ENCODE assay signal across 21 cellular contexts in the genomic region with DNA sequence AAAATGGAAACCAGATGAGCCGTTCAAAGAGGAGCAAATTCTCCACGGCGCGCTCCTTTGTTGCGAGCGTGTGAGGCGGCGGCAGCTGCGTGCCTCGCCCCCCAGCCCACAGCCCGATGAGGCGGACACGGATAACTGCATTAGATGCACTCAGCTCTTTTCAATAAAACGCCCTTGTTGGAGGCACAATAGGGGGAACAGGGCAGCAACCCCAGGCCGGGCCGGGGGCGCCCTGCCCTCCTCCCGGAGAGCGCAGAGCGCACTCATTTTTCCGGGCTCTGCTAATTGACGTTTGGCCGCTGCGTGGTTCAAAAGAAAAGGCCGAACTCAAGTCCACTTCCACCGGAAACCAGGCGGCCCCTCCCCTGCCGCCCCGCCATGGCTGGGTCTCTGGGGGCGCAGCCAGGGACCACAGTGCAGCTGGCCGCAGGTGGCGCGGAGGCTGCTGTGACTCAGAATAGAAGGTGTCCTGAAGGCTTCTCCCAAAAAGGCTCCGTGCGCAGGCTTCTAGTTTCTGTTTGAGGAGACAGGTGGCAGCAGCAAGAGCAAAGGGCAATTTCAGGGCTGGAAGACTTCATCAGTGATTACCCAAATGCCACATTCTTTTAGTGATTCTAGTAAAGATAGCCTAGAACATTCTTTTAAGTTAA. TPM values are rescaled to one million over a fixed set of nuclear protein-coding genes. Genes with fewer than 3 reads are reported as not detected.
DNase-seq lines count a peak whose midpoint lies in the region; ATAC-seq and TF ChIP-seq lines count a peak whose summit lies in the region.
"Had no signal": no experiment of that assay in that cellular context is flagged by ENCODE, and none has a peak within 500 bp of the region (broad histone marks: within the 10 kb centered on the region; RNA-seq: fewer than 3 reads in every experiment).

No MANE protein-coding gene starts in this region.

- in situ Hi-C loops in brain microvascular endothelial cell (cut with HindIII; ENCODE audit: low pct_ligation_motif_present, low sequenced_read_pairs), result no loop called here

- H3K4me3 ChIP-seq in brain microvascular endothelial cell (ENCODE audit: low read depth, low read length) (peak overlapping the region; percentile 35), right cardiac atrium (ENCODE audit: low read length) (no peak overlapping the region)
- H3K4me3 ChIP-seq: right atrium auricular region had no signal

- no peaks in the 10 kb centered on the region for H3K36me3 ChIP-seq in brain microvascular endothelial cell (replicated peaks)
- H3K36me3 ChIP-seq: right atrium auricular region had no signal

- TF ChIP-seq CTCF in brain microvascular endothelial cell (IDR thresholded peaks at IDR 0.05; ENCODE audit: low read depth, low read length, missing control alignments) (no peak), neural crest cell (conservative IDR thresholded peaks at IDR 0.05) (no peak), endothelial cell (IDR thresholded peaks at IDR 0.05; ENCODE audit: unreplicated experiment) (no peak)

- H3K4me1 ChIP-seq in right cardiac atrium (ENCODE audit: control insufficient read depth, insufficient read depth, low read length), result no peaks in the 10 kb centered on the region
- H3K4me1 ChIP-seq: right atrium auricular region had no signal

- H3K27ac ChIP-seq in brain microvascular endothelial cell, result no peak overlapping the region
- no peak overlapping the region for H3K27ac ChIP-seq in right cardiac atrium (ENCODE audit: low read length)
- H3K27ac ChIP-seq: right atrium auricular region had no signal

- H3K9me3 Mint-ChIP-seq in neural crest cell (no peaks in the 10 kb centered on the region), endothelial cell (ENCODE audit: unreplicated experiment) (no peaks in the 10 kb centered on the region)
- H3K9me3 Mint-ChIP-seq: activated naive CD8-positive, alpha-beta T cell treated with anti-CD3 and anti-CD28 coated beads for 36 hours; central memory CD8-positive, alpha-beta T cell; naive thymus-derived CD4-positive, alpha-beta T cell had no signal

- intact Hi-C loops in right cardiac atrium (cut with DNase I), result no loop called here

- H3K4me3 Mint-ChIP-seq in neural crest cell (peak overlapping the region; percentile 63), endothelial cell (ENCODE audit: unreplicated experiment) (no peak overlapping the region)
- H3K4me3 Mint-ChIP-seq: activated naive CD8-positive, alpha-beta T cell treated with anti-CD3 and anti-CD28 coated beads for 36 hours; central memory CD8-positive, alpha-beta T cell; naive thymus-derived CD4-positive, alpha-beta T cell had no signal

- DNase-seq in NCI-H748 (lab: John Stamatoyannopoulos, UW; ENCODE audit: unreplicated experiment), result peak; percentile 48
- DNase-seq in NCI-H748 treated with DMSO at 0.1 percent for 48 hours (lab: John Stamatoyannopoulos, UW), result no peak
- no peak for DNase-seq in brain microvascular endothelial cell
- peak; percentile 59 for DNase-seq in neural crest cell (ENCODE audit: low read depth, low spot score)
- no peak for DNase-seq in right cardiac atrium
- DNase-seq in endothelial cell (ENCODE audit: low spot score), result no peak
- DNase-seq: activated CD4-positive, alpha-beta T cell treated with anti-CD3 and anti-CD28 coated beads for 1 hour; activated naive CD8-positive, alpha-beta T cell treated with anti-CD3 and anti-CD28 coated beads for 36 hours; erythroblast; hippocampal formation; left cardiac atrium; naive thymus-derived CD4-positive, alpha-beta T cell; NCI-H226; stimulated activated naive CD8-positive, alpha-beta T cell treated with anti-CD3 and anti-CD28 coated beads, Interleukin-15, Interleukin-2, amounts not matched to agents 100 U/mL and 50 U/mL, for 24 hours; T-helper 2 cell had no signal

- no peaks in the 10 kb centered on the region for H3K9me3 ChIP-seq in right cardiac atrium (ENCODE audit: control insufficient read depth, low read length)
- H3K9me3 ChIP-seq: right atrium auricular region had no signal

- H3K27ac Mint-ChIP-seq in neural crest cell (ENCODE audit: unreplicated experiment) (peak overlapping the region; percentile 93), endothelial cell (ENCODE audit: unreplicated experiment) (no peak overlapping the region)
- H3K27ac Mint-ChIP-seq: activated naive CD8-positive, alpha-beta T cell treated with anti-CD3 and anti-CD28 coated beads for 36 hours; naive thymus-derived CD4-positive, alpha-beta T cell had no signal

- no peak for ATAC-seq in HG02973 (IDR thresholded peaks at IDR 0.05; ENCODE audit: unreplicated experiment)
- no peak for ATAC-seq in right cardiac atrium
- no peak for ATAC-seq in HG02588 (IDR thresholded peaks at IDR 0.05; ENCODE audit: unreplicated experiment)
- ATAC-seq: left cardiac atrium; naive thymus-derived CD4-positive, alpha-beta T cell; Panc1; stimulated activated naive CD8-positive, alpha-beta T cell treated with anti-CD3 and anti-CD28 coated beads, Interleukin-15, Interleukin-2, amounts not matched to agents 100 U/mL and 50 U/mL, for 24 hours had no signal

- 82% methylated on average over 35 of the region's 35 CpGs for WGBS in right cardiac atrium

- H3K4me1 Mint-ChIP-seq in neural crest cell (peaks cover 75% of the 10 kb centered on the region), endothelial cell (ENCODE audit: unreplicated experiment) (no peaks in the 10 kb centered on the region)
- H3K4me1 Mint-ChIP-seq: activated naive CD8-positive, alpha-beta T cell treated with anti-CD3 and anti-CD28 coated beads for 36 hours; central memory CD8-positive, alpha-beta T cell; naive thymus-derived CD4-positive, alpha-beta T cell had no signal

- no peaks in the 10 kb centered on the region for H3K27me3 Mint-ChIP-seq in neural crest cell (ENCODE audit: low read depth)
- H3K27me3 Mint-ChIP-seq in endothelial cell (ENCODE audit: unreplicated experiment), result no peaks in the 10 kb centered on the region

- peaks cover 12% of the 10 kb centered on the region for H3K27me3 ChIP-seq in brain microvascular endothelial cell (replicated peaks)
- no peaks in the 10 kb centered on the region for H3K27me3 ChIP-seq in right cardiac atrium (ENCODE audit: control insufficient read depth, insufficient read depth)
- H3K27me3 ChIP-seq: right atrium auricular region had no signal

- H3K36me3 Mint-ChIP-seq in neural crest cell (ENCODE audit: low read depth) (no peaks in the 10 kb centered on the region), endothelial cell (ENCODE audit: low read depth, unreplicated experiment) (no peaks in the 10 kb centered on the region)
- H3K36me3 Mint-ChIP-seq: activated naive CD8-positive, alpha-beta T cell treated with anti-CD3 and anti-CD28 coated beads for 36 hours; naive thymus-derived CD4-positive, alpha-beta T cell had no signal

RNA-seq across cellular contexts. Expression of a gene that starts 29.0 kb away (rescaled TPM):
- 189 and 203 TPM in 2 replicates for total RNA-seq in neural crest cell
- total RNA-seq in right cardiac atrium, result 10 to 100 TPM; 18.3 to 37.0 (median 23.7) TPM
- polyA plus RNA-seq in right cardiac atrium, result 13.4 TPM
- total RNA-seq in endothelial cell (ENCODE audit: unreplicated experiment), result 0.38 TPM
- total RNA-seq: A172; activated naive CD8-positive, alpha-beta T cell treated with anti-CD3 and anti-CD28 coated beads for 36 hours had no signal
- polyA plus RNA-seq: naive thymus-derived CD4-positive, alpha-beta T cell had no signal

RNA-seq across cellular contexts. Expression of a gene that starts 53.2 kb away (rescaled TPM):
- total RNA-seq in neural crest cell (not detected in 2 replicates), right cardiac atrium (not detected), endothelial cell (ENCODE audit: unreplicated experiment) (not detected)
- polyA plus RNA-seq in right cardiac atrium, result not detected
- total RNA-seq: activated naive CD8-positive, alpha-beta T cell treated with anti-CD3 and anti-CD28 coated beads for 36 hours; left cardiac atrium; naive thymus-derived CD4-positive, alpha-beta T cell had no signal

Comparison
In these comparisons a context has a peak if more than half of its experiments do, and no peak if none do; other contexts are left out.
1. DNase-seq: peak in NCI-H748 (single experiment) and neural crest cell (single experiment); none in NCI-H748 treated with DMSO at 0.1 percent for 48 hours (single experiment), brain microvascular endothelial cell (single experiment), right cardiac atrium (0 of 3) and endothelial cell (single experiment).
2. RNA of a gene that starts 29.0 kb away (total RNA-seq): 189 to 203 TPM in neural crest cell and 18.3 to 37.0 TPM in right cardiac atrium; 0.38 TPM in endothelial cell (single experiment); every median in the first group is over 10 times any median in the second.